In the genomic region with DNA sequence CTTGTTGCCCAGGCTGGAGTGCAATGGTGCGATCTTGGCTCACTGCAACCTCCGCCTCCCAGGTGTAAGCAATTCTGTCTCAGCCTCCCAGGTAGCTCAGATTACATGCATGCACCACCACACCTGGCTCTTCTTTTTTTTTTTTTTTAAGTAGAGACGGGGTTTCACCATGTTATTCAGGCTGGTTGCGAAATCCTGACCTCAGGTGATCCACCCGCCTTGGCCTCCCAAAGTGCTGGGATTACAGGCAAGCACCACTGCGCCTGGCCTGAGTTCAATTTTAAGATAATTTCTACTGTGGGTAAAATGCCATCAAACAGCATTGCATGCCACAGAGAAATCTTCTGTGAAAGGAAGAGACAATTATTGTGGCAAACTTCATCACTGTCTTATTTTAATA, we compare ENCODE assay signal across 10 cellular contexts.
"Had no signal": no experiment of that assay in that cellular context is flagged by ENCODE, and none has a peak within 500 bp of the region (broad histone marks: within the 10 kb centered on the region; RNA-seq: fewer than 3 reads in every experiment).

No MANE protein-coding gene starts in this region.

- H3K27me3 Mint-ChIP-seq: IgD-negative memory B cell had no signal

- FAIRE-seq: H54, K562 had no signal

- ATAC-seq: HepG2, K562 had no signal

- H2AFZ ChIP-seq: GM23248 had no signal

- H3K27ac ChIP-seq: GM23248, HL-60 had no signal

- H3K4me3 Mint-ChIP-seq: H9, IgD-negative memory B cell had no signal

- H3K9ac ChIP-seq: GM23248 had no signal

- DNase-seq: GM23248, GOT3, H9, HCEC 1CT, KG1 had no signal

- H3K4me3 ChIP-seq: GM23248, K562 had no signal

- H3K27ac Mint-ChIP-seq: H9, IgD-negative memory B cell had no signal
